Comparison of ENCODE assay signal across 32 cellular contexts in the genomic region with DNA sequence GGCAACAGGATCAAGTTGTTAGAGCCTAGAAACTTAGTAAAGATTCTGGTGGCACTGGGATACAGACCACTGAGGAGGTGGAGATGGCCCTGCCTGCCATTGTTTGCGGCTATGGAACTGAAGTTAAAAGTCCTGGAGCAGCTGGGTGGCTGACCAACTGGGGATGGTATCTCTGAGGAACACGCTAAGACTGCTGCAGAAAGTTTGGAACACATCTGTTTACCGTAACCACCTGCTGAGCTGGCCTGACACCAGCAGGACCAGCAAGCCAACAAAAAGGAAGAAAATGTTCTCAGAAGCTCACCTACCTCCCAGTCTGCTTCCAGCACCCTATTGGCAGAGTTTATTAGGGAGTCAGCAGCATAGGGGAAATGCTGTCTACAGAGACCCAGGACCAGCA.
"Had no signal": no experiment of that assay in that cellular context is flagged by ENCODE, and none has a peak within 500 bp of the region (broad histone marks: within the 10 kb centered on the region; RNA-seq: fewer than 3 reads in every experiment).

No MANE protein-coding gene starts in this region.

- FAIRE-seq: astrocyte, endometrium, islet of Langerhans had no signal

- H3K9ac ChIP-seq: parathyroid adenoma had no signal

- H3K27ac Mint-ChIP-seq: activated CD4-positive, alpha-beta T cell treated with anti-CD3 and anti-CD28 coated beads, Interleukin-2, amount 10 ng/mL, durations not matched to agents 7 days and 5 days; activated CD8-positive, alpha-beta T cell treated with anti-CD3 and anti-CD28 coated beads for 36 hours; activated T-helper 17 cell treated with anti-CD3 and anti-CD28 coated beads, Interleukin-2, amount 50 U/mL, for 72 hours; dendritic cell treated with granulocyte-macrophage colony-stimulating factor and Interleukin-4, amounts not matched to agents 40 ng/mL and 50 ng/mL, for 4 days; naive B cell; T-helper 17 cell; type B pancreatic cell; WTC11 had no signal

- ATAC-seq: activated CD8-positive, alpha-beta T cell treated with anti-CD3 and anti-CD28 coated beads for 36 hours; activated T-cell treated with anti-CD3 and anti-CD28 coated beads, Interleukin-2, amount 50 U/mL, for 4 hours; activated T-helper 17 cell treated with anti-CD3 and anti-CD28 coated beads, Interleukin-2, amount 50 U/mL, for 72 hours; gastrocnemius medialis; right cardiac atrium; T-helper 17 cell had no signal

- H3K79me2 ChIP-seq: parathyroid adenoma had no signal

- H3K4me3 ChIP-seq: gastrocnemius medialis, left ventricle myocardium inferior, lung, uterus had no signal

- H3K4me1 ChIP-seq: gastrocnemius medialis, left ventricle myocardium inferior, parathyroid adenoma, uterus had no signal

- H2AFZ ChIP-seq: parathyroid adenoma had no signal

- H3K9me3 ChIP-seq: gastrocnemius medialis, left ventricle myocardium inferior, uterus had no signal

- H3K36me3 ChIP-seq: brain microvascular endothelial cell, gastrocnemius medialis, left ventricle myocardium inferior, uterus had no signal

- H3K27me3 ChIP-seq: brain microvascular endothelial cell, uterus had no signal

- H3K36me3 Mint-ChIP-seq: naive B cell, type B pancreatic cell had no signal

- H3K9me3 Mint-ChIP-seq: activated CD4-positive, alpha-beta T cell treated with anti-CD3 and anti-CD28 coated beads, Interleukin-2, amount 10 ng/mL, durations not matched to agents 7 days and 5 days; activated CD8-positive, alpha-beta T cell treated with anti-CD3 and anti-CD28 coated beads for 36 hours; activated T-cell treated with anti-CD3 and anti-CD28 coated beads, Interleukin-2, amount 50 U/mL, for 4 hours; activated T-helper 17 cell treated with anti-CD3 and anti-CD28 coated beads, Interleukin-2, amount 50 U/mL, for 72 hours; dendritic cell treated with granulocyte-macrophage colony-stimulating factor and Interleukin-4, amounts not matched to agents 40 ng/mL and 50 ng/mL, for 4 days; naive B cell; neural crest cell had no signal

- H3K27ac ChIP-seq: brain microvascular endothelial cell, epithelial cell of prostate, gastrocnemius medialis, left ventricle myocardium inferior, parathyroid adenoma, uterus had no signal

- H3K4me1 Mint-ChIP-seq: activated CD4-positive, alpha-beta T cell treated with anti-CD3 and anti-CD28 coated beads, Interleukin-2, amount 10 ng/mL, durations not matched to agents 7 days and 5 days; activated T-helper 17 cell treated with anti-CD3 and anti-CD28 coated beads, Interleukin-2, amount 50 U/mL, for 72 hours; naive B cell; neural crest cell had no signal

- DNase-seq: activated CD4-positive, alpha-beta T cell treated with anti-CD3 and anti-CD28 coated beads for 1 hour; activated CD4-positive, alpha-beta T cell treated with anti-CD3 and anti-CD28 coated beads, Interleukin-2, amount 10 ng/mL, durations not matched to agents 7 days and 5 days; activated CD8-positive, alpha-beta T cell treated with anti-CD3 and anti-CD28 coated beads for 36 hours; activated gamma-delta T cell treated with Interleukin-2 at 50 U/mL for 16 hours; activated naive CD4-positive, alpha-beta T cell treated with anti-CD3 and anti-CD28 coated beads, Interleukin-2, amount 50 U/mL, for 16 hours; activated T-cell treated with anti-CD3 and anti-CD28 coated beads, Interleukin-2, amount 50 U/mL, for 4 hours; amniotic stem cell; brain microvascular endothelial cell; central memory CD4-positive, alpha-beta T cell; gastrocnemius medialis; glutamatergic neuron; left ventricle myocardium inferior; naive B cell; occipital lobe; stimulated activated CD4-positive, alpha-beta T cell treated with anti-CD3 and anti-CD28 coated beads, Interleukin-15, amount 100 ng/mL, for 24 hours; stimulated activated CD4-positive, alpha-beta T cell treated with anti-CD3 and anti-CD28 coated beads, Interleukin-2, amount 100 ng/mL, for 24 hours; stimulated activated naive CD4-positive, alpha-beta T cell treated with Interleukin-2 at 50 U/mL for 16 hours; substantia nigra; T-helper 17 cell; uterus had no signal

- H3K4me3 Mint-ChIP-seq: activated CD4-positive, alpha-beta T cell treated with anti-CD3 and anti-CD28 coated beads, Interleukin-2, amount 10 ng/mL, durations not matched to agents 7 days and 5 days; activated CD8-positive, alpha-beta T cell treated with anti-CD3 and anti-CD28 coated beads for 36 hours; activated T-cell treated with anti-CD3 and anti-CD28 coated beads, Interleukin-2, amount 50 U/mL, for 4 hours; activated T-helper 17 cell treated with anti-CD3 and anti-CD28 coated beads, Interleukin-2, amount 50 U/mL, for 72 hours; dendritic cell treated with granulocyte-macrophage colony-stimulating factor and Interleukin-4, amounts not matched to agents 40 ng/mL and 50 ng/mL, for 4 days; naive B cell; neural crest cell; T-helper 17 cell; type B pancreatic cell; WTC11 had no signal
